8 cellular contexts compared by ENCODE assay signal in the genomic region with DNA sequence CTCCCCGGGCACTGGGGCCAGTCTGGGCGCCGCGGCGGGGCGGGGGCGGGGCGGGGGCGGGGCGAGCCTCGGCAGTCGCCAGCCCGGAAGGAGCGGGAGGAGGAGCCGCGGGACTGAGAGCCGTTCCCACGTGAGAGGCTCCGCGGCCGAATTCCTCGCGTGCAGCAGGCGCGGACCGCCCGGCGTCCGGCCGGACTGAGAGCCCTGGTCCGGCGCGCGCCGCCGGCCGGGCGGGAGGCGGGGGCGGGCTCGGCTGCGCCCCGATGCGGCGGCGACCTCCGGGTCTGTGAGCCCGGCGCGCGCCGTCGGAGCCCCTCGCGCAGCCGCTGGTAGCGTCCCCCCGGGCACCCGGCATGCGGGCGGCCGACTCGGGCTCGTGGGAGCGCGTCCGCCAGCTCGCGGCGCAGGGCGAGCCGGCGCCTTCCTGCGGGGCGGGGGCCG.
DNase-seq lines count a peak whose midpoint lies in the region; ATAC-seq, FAIRE-seq and TF ChIP-seq lines count a peak whose summit lies in the region.

No MANE protein-coding gene starts in this region.

- peak; percentile 66 for ATAC-seq in SK-N-SH treated with all-trans-retinoic acid at 6 μM for 48 hours
- ATAC-seq in GM19455 (IDR thresholded peaks at IDR 0.05; ENCODE audit: unreplicated experiment), result no peak
- ATAC-seq in HG03039 (IDR thresholded peaks at IDR 0.05; ENCODE audit: unreplicated experiment), result no peak

- DNase-seq in AG20443 (ENCODE audit: low spot score) (peak; percentile 97), H54 (ENCODE audit: insufficient read length, low spot score) (peak; percentile 86), T47D (ENCODE audit: low read depth in 1 of 2, low spot score in 1 of 2) (peak; percentile 82 to 90), iPS-NIHi7 (ENCODE audit: extremely low spot score) (peak; percentile 84)
- DNase-seq in stimulated activated CD4-positive, alpha-beta T cell treated with anti-CD3 and anti-CD28 coated beads, Interleukin-2, amount 100 ng/mL, for 4 hours (ENCODE audit: low read depth), result peak; percentile 12

- FAIRE-seq in H54 (lab: Jason Lieb, UNC), result no peak

- TF ChIP-seq POLR2A in H54 (IDR thresholded peaks at IDR 0.05; ENCODE audit: low read depth, low read length), result 0 out of 2 replicates have a peak, but pooled peaks have one; percentile 42

- in situ Hi-C loops in T47D (cut with HindIII; ENCODE audit: low pct_unique_long_range_greater_than_20kb, low sequenced_read_pairs), result no loop called here

TF ChIP-seq in SK-N-SH treated with all-trans-retinoic acid at 6 μM for 48 hours, 23 proteins besides CTCF, POLR2A, EP300 and RAD21:
- TF ChIP-seq PPARA (CRISPR knock-in tag; IDR thresholded peaks at IDR 0.05; ENCODE audit: borderline replicate concordance), result no peak
- no peak for TF ChIP-seq TCF4 (CRISPR knock-in tag; IDR thresholded peaks at IDR 0.05; ENCODE audit: borderline replicate concordance)
- no peak for TF ChIP-seq ZFP3 (CRISPR knock-in tag; IDR thresholded peaks at IDR 0.05)
- TF ChIP-seq ZNF8 (CRISPR knock-in tag; IDR thresholded peaks at IDR 0.05), result no peak
- no peak for TF ChIP-seq ZFP30 (CRISPR knock-in tag; IDR thresholded peaks at IDR 0.05)
- TF ChIP-seq, protein P1, sequence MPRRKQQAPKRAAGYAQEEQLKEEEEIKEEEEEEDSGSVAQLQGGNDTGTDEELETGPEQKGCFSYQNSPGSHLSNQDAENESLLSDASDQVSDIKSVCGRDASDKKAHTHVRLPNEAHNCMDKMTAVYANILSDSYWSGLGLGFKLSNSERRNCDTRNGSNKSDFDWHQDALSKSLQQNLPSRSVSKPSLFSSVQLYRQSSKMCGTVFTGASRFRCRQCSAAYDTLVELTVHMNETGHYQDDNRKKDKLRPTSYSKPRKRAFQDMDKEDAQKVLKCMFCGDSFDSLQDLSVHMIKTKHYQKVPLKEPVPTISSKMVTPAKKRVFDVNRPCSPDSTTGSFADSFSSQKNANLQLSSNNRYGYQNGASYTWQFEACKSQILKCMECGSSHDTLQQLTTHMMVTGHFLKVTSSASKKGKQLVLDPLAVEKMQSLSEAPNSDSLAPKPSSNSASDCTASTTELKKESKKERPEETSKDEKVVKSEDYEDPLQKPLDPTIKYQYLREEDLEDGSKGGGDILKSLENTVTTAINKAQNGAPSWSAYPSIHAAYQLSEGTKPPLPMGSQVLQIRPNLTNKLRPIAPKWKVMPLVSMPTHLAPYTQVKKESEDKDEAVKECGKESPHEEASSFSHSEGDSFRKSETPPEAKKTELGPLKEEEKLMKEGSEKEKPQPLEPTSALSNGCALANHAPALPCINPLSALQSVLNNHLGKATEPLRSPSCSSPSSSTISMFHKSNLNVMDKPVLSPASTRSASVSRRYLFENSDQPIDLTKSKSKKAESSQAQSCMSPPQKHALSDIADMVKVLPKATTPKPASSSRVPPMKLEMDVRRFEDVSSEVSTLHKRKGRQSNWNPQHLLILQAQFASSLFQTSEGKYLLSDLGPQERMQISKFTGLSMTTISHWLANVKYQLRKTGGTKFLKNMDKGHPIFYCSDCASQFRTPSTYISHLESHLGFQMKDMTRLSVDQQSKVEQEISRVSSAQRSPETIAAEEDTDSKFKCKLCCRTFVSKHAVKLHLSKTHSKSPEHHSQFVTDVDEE (CRISPR knock-in tag; IDR thresholded peaks at IDR 0.05), result no peak
- no peak for TF ChIP-seq OSR1 (CRISPR knock-in tag; IDR thresholded peaks at IDR 0.05)
- TF ChIP-seq, protein P2, sequence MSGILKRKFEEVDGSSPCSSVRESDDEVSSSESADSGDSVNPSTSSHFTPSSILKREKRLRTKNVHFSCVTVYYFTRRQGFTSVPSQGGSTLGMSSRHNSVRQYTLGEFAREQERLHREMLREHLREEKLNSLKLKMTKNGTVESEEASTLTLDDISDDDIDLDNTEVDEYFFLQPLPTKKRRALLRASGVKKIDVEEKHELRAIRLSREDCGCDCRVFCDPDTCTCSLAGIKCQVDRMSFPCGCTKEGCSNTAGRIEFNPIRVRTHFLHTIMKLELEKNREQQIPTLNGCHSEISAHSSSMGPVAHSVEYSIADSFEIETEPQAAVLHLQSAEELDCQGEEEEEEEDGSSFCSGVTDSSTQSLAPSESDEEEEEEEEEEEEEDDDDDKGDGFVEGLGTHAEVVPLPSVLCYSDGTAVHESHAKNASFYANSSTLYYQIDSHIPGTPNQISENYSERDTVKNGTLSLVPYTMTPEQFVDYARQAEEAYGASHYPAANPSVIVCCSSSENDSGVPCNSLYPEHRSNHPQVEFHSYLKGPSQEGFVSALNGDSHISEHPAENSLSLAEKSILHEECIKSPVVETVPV (CRISPR knock-in tag; IDR thresholded peaks at IDR 0.05), result no peak
- TF ChIP-seq CSDC2 (CRISPR knock-in tag; IDR thresholded peaks at IDR 0.05), result no peak
- no peak for TF ChIP-seq TOX (CRISPR knock-in tag; IDR thresholded peaks at IDR 0.05; ENCODE audit: borderline replicate concordance)
- no peak for TF ChIP-seq ZC3H10 (CRISPR knock-in tag; IDR thresholded peaks at IDR 0.05)
- no peak for TF ChIP-seq ZNF565 (CRISPR knock-in tag; conservative IDR thresholded peaks at IDR 0.05; ENCODE audit: low read depth)

Comparison
In these comparisons a context has a peak if more than half of its experiments do, and no peak if none do; other contexts are left out.
1. DNase-seq: peak in every context shown above with its lines; median percentile 97 in AG20443; 86 in H54; 86 in T47D; 84 in iPS-NIHi7; 12 in stimulated activated CD4-positive, alpha-beta T cell treated with anti-CD3 and anti-CD28 coated beads, Interleukin-2, amount 100 ng/mL, for 4 hours.